ENCODE assay signal across 9 cellular contexts in the genomic region with DNA sequence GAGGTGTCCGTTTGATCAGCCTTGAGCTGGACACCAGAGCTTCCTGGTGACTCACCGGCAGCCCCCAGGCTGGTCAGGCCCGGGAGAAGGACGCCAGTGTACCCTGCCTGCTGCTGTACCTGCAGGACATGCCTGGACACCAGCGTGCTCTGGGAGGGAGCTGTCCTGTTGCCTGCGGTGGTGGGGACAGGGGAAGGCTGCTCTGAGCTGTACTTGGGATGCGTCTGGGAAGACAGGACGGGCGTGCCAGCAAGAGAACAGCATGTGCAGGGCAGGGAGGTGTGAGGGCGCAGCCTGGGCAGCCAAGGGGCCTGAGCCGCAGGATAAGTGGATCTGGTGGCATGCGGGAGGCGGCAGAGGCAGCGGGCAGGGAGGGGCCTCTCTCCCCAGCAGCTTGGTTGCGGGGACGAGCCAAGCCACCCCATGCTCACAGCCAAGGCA. TPM values are rescaled to one million over a fixed set of nuclear protein-coding genes. Genes with fewer than 3 reads are reported as not detected.
DNase-seq lines count a peak whose midpoint lies in the region; TF ChIP-seq lines count a peak whose summit lies in the region.
"Had no signal": no experiment of that assay in that cellular context is flagged by ENCODE, and none has a peak within 500 bp of the region (broad histone marks: within the 10 kb centered on the region; RNA-seq: fewer than 3 reads in every experiment).

No MANE protein-coding gene starts in this region.

- H3K9me2 ChIP-seq in neural cell (ENCODE audit: insufficient read depth, low read length) = no peaks in the 10 kb centered on the region

- H3K27ac ChIP-seq in VCaP (peak overlapping the region; percentile 31; the same call in 1 of the 2 replicates), neural cell (ENCODE audit: low read length) (no peak overlapping the region)

- no peak overlapping the region for H3K27ac Mint-ChIP-seq in glutamatergic neuron (ENCODE audit: unreplicated experiment)

- no peaks in the 10 kb centered on the region for H3K36me3 ChIP-seq in neural cell (ENCODE audit: insufficient read depth, low read length)
- H3K36me3 ChIP-seq: upper lobe of left lung had no signal

- TF ChIP-seq EP300 in neural cell (conservative IDR thresholded peaks at IDR 0.05; ENCODE audit: poor library complexity, severe bottlenecking) = no peak

- peak overlapping the region; percentile 74 for H3K4me3 Mint-ChIP-seq in glutamatergic neuron (ENCODE audit: unreplicated experiment)

- H3K4me1 Mint-ChIP-seq in glutamatergic neuron (ENCODE audit: low read depth, unreplicated experiment) = no peaks in the 10 kb centered on the region

- H3K27me3 Mint-ChIP-seq in glutamatergic neuron (ENCODE audit: unreplicated experiment) = peaks cover 19% of the 10 kb centered on the region

- H2AFZ ChIP-seq in neural cell (ENCODE audit: low read depth, low read length) = no peak overlapping the region

- no peaks in the 10 kb centered on the region for H3K9me3 ChIP-seq in neural cell (ENCODE audit: low read length)
- H3K9me3 ChIP-seq: upper lobe of left lung had no signal

- H3K4me2 ChIP-seq in neural cell (ENCODE audit: low read length) = no peak overlapping the region

- H3K4me3 ChIP-seq in neural cell (ENCODE audit: low read length) = peak overlapping the region; percentile 58

- TF ChIP-seq CTCF in VCaP (conservative IDR thresholded peaks at IDR 0.05) (no peak), glutamatergic neuron (IDR thresholded peaks at IDR 0.05; ENCODE audit: partially characterized antibody, unreplicated experiment) (no peak), neural cell (IDR thresholded peaks at IDR 0.05; ENCODE audit: poor library complexity, severe bottlenecking) (no peak)

- H4K20me1 ChIP-seq in neural cell (ENCODE audit: insufficient read depth) = no peaks in the 10 kb centered on the region

- no peaks in the 10 kb centered on the region for H3K79me2 ChIP-seq in neural cell (replicated peaks; ENCODE audit: insufficient read depth, low read length)

- H3K9ac ChIP-seq in neural cell (ENCODE audit: low read length) = peak overlapping the region; percentile 4

- no peaks in the 10 kb centered on the region for H3F3A ChIP-seq in neural cell (ENCODE audit: insufficient read depth, low read length, poor library complexity, severe bottlenecking)

- no peak for TF ChIP-seq RAD21 in neural cell (conservative IDR thresholded peaks at IDR 0.05)

- H3K27me3 ChIP-seq in neural cell (ENCODE audit: insufficient read depth, low read depth, low read length) = peaks cover 44% of the 10 kb centered on the region

- H3K9me3 Mint-ChIP-seq in glutamatergic neuron (ENCODE audit: unreplicated experiment) = peaks cover 6% of the 10 kb centered on the region

- H3K36me3 Mint-ChIP-seq in glutamatergic neuron (ENCODE audit: unreplicated experiment) = no peaks in the 10 kb centered on the region

- peak; percentile 56 for DNase-seq in EL
- DNase-seq in glutamatergic neuron = no peak
- DNase-seq in NCI-H146 (lab: John Stamatoyannopoulos, UW) = no peak
- no peak for DNase-seq in NCI-H2227 (lab: John Stamatoyannopoulos, UW; ENCODE audit: unreplicated experiment)
- DNase-seq in NCI-H510A treated with DMSO at 0.1 percent for 48 hours (lab: John Stamatoyannopoulos, UW) = no peak
- no peak for DNase-seq in NCI-H345 (lab: John Stamatoyannopoulos, UW)

TF ChIP-seq in neural cell, 6 proteins besides CTCF, POLR2A, EP300 and RAD21:
- TF ChIP-seq, protein P1, sequence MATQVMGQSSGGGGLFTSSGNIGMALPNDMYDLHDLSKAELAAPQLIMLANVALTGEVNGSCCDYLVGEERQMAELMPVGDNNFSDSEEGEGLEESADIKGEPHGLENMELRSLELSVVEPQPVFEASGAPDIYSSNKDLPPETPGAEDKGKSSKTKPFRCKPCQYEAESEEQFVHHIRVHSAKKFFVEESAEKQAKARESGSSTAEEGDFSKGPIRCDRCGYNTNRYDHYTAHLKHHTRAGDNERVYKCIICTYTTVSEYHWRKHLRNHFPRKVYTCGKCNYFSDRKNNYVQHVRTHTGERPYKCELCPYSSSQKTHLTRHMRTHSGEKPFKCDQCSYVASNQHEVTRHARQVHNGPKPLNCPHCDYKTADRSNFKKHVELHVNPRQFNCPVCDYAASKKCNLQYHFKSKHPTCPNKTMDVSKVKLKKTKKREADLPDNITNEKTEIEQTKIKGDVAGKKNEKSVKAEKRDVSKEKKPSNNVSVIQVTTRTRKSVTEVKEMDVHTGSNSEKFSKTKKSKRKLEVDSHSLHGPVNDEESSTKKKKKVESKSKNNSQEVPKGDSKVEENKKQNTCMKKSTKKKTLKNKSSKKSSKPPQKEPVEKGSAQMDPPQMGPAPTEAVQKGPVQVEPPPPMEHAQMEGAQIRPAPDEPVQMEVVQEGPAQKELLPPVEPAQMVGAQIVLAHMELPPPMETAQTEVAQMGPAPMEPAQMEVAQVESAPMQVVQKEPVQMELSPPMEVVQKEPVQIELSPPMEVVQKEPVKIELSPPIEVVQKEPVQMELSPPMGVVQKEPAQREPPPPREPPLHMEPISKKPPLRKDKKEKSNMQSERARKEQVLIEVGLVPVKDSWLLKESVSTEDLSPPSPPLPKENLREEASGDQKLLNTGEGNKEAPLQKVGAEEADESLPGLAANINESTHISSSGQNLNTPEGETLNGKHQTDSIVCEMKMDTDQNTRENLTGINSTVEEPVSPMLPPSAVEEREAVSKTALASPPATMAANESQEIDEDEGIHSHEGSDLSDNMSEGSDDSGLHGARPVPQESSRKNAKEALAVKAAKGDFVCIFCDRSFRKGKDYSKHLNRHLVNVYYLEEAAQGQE (IDR thresholded peaks at IDR 0.05; ENCODE audit: borderline replicate concordance) = no peak
- no peak for TF ChIP-seq MXI1 (conservative IDR thresholded peaks at IDR 0.05; ENCODE audit: poor library complexity, severe bottlenecking)

RNA-seq across cellular contexts. Expression of a gene that starts 32.8 kb away (rescaled TPM):
- total RNA-seq in glutamatergic neuron (ENCODE audit: unreplicated experiment) = 23.9 TPM
- 8.0 and 8.4 TPM in 2 replicates for polyA plus RNA-seq in neural cell
- 24.8 and 29.5 TPM in 2 replicates for polyA minus RNA-seq in neural cell

RNA-seq across cellular contexts. Expression of a gene that starts 33.7 kb away (rescaled TPM):
- total RNA-seq in glutamatergic neuron (ENCODE audit: unreplicated experiment) = 46.1 TPM
- polyA plus RNA-seq in neural cell = 65.0 and 73.1 TPM in 2 replicates
- 27.0 and 37.6 TPM in 2 replicates for polyA minus RNA-seq in neural cell

RNA-seq across cellular contexts. Expression of a gene that starts 33.8 kb away (rescaled TPM):
- not detected for total RNA-seq in glutamatergic neuron (ENCODE audit: unreplicated experiment)
- polyA plus RNA-seq in neural cell = 1.1 TPM in 1 of 2 replicates, not detected in the other
- not detected in 2 replicates for polyA minus RNA-seq in neural cell
